34 cellular contexts compared by ENCODE assay signal in genomic region chr16:83273504-83274173, GRCh38.
"Had no signal": no experiment of that assay in that cellular context is flagged by ENCODE, and none has a peak within 500 bp of the region (broad histone marks: within the 10 kb centered on the region; RNA-seq: fewer than 3 reads in every experiment).

No MANE protein-coding gene starts in this region.

- H3K9ac ChIP-seq: KMS-11 had no signal

- H3K4me3 ChIP-seq: MG63 had no signal

- H3K9me3 ChIP-seq: MG63 had no signal

- H3K27me3 ChIP-seq: MG63 had no signal

- DNase-seq: Karpas-422, Kasumi-1, MG63, MM.1S, MV-4-11, NCI-H1048, NCI-H1092, NCI-H1092 treated with DMSO at 0.1 percent for 48 hours, NCI-H1105, NCI-H1105 treated with DMSO at 0.1 percent for 48 hours, NCI-H1417, NCI-H1417 treated with DMSO at 0.1 percent for 48 hours, NCI-H1436, NCI-H1436 treated with DMSO at 0.1 percent for 48 hours, NCI-H146, NCI-H1694, NCI-H1694 treated with DMSO at 0.1 percent for 48 hours, NCI-H187, NCI-H187 treated with DMSO at 0.1 percent for 48 hours, NCI-H1930, NCI-H2029, NCI-H2029 treated with DMSO at 0.1 percent for 48 hours, NCI-H2081, NCI-H2081 treated with DMSO at 0.1 percent for 48 hours, NCI-H2107, NCI-H2171, NCI-H2171 treated with DMSO at 0.1 percent for 48 hours, NCI-H2227 treated with DMSO at 0.1 percent for 48 hours, NCI-H226, NCI-H446, NCI-H446 treated with DMSO at 0.1 percent for 48 hours, NCI-H510A, NCI-H510A treated with DMSO at 0.1 percent for 48 hours had no signal

- H3K36me3 ChIP-seq: MG63 had no signal

- H3K4me2 ChIP-seq: KMS-11 had no signal

- H3K27ac ChIP-seq: KMS-11 had no signal
